ENCODE assay signal across 18 cellular contexts in genomic region chr2:181658444-181658843, GRCh38. TPM values are rescaled to one million over a fixed set of nuclear protein-coding genes. Genes with fewer than 3 reads are reported as not detected.
DNase-seq lines count a peak whose midpoint lies in the region; ATAC-seq and TF ChIP-seq lines count a peak whose summit lies in the region.
"Had no signal": no experiment of that assay in that cellular context is flagged by ENCODE, and none has a peak within 500 bp of the region (broad histone marks: within the 10 kb centered on the region; RNA-seq: fewer than 3 reads in every experiment).

No MANE protein-coding gene starts in this region.

- no peak overlapping the region for H3K4ac ChIP-seq in mesenchymal stem cell (ENCODE audit: low read depth in 1 of 2, low read length in 2 of 2)

- H4K8ac ChIP-seq in mesenchymal stem cell (ENCODE audit: low read length): no peak overlapping the region

- no peak overlapping the region for H2BK120ac ChIP-seq in mesenchymal stem cell (ENCODE audit: low read depth, low read length)

- H3K9ac ChIP-seq in mesenchymal stem cell (ENCODE audit: low read length): no peak overlapping the region

- no peak overlapping the region for H3K23ac ChIP-seq in mesenchymal stem cell (ENCODE audit: low read length in 2 of 2)

- TF ChIP-seq CTCF in psoas muscle (IDR thresholded peaks at IDR 0.05): no peak

- H3K4me1 ChIP-seq in mesenchymal stem cell (ENCODE audit: control insufficient read depth, insufficient read depth, low read depth, low read length) (peaks cover 8% of the 10 kb centered on the region), psoas muscle (no peaks in the 10 kb centered on the region)

- H4K91ac ChIP-seq in mesenchymal stem cell (ENCODE audit: low read length): no peak overlapping the region

- no peaks in the 10 kb centered on the region for H3K36me3 ChIP-seq in mesenchymal stem cell (ENCODE audit: control insufficient read depth in 1 of 2, insufficient read depth in 2 of 2, low read depth in 1 of 2, low read length in 2 of 2)
- no peaks in the 10 kb centered on the region for H3K36me3 ChIP-seq in psoas muscle (ENCODE audit: insufficient read depth in 1 of 2, low read depth in 1 of 2)
- H3K36me3 ChIP-seq: esophagus squamous epithelium, suprapubic skin had no signal

- no peak overlapping the region for H2AFZ ChIP-seq in mesenchymal stem cell (ENCODE audit: low read depth, low read length)

- H2BK12ac ChIP-seq in mesenchymal stem cell (ENCODE audit: low read length in 2 of 2): no peak overlapping the region

- no peak overlapping the region for H3K27ac ChIP-seq in mesenchymal stem cell (ENCODE audit: low read length, poor library complexity, severe bottlenecking)
- no peak overlapping the region for H3K27ac ChIP-seq in psoas muscle
- H3K27ac ChIP-seq: esophagus squamous epithelium, suprapubic skin had no signal

- H3K4me2 ChIP-seq in mesenchymal stem cell (ENCODE audit: low read length, poor library complexity, severe bottlenecking): no peak overlapping the region

- H2BK15ac ChIP-seq in mesenchymal stem cell (ENCODE audit: low read depth, poor library complexity, severe bottlenecking): no peak overlapping the region

- WGBS in mesenchymal stem cell: 21% methylated on average over 4 of the region's 4 CpGs
- 41 to 63% (median 50%) methylated on average over 4 of the region's 4 CpGs for WGBS in psoas muscle, 3 donors

- H2BK5ac ChIP-seq in mesenchymal stem cell (ENCODE audit: low read depth, low read length, poor library complexity, severe bottlenecking): no peak overlapping the region

- no peak overlapping the region for H2AK5ac ChIP-seq in mesenchymal stem cell (ENCODE audit: low read length, severe bottlenecking)

- H3K9me3 ChIP-seq in mesenchymal stem cell (ENCODE audit: control insufficient read depth, low read length) (no peaks in the 10 kb centered on the region), psoas muscle (no peaks in the 10 kb centered on the region)
- H3K9me3 ChIP-seq: esophagus squamous epithelium, suprapubic skin had no signal

- no peak overlapping the region for H3K4me3 ChIP-seq in mesenchymal stem cell (ENCODE audit: insufficient read depth in 1 of 2, low read depth in 1 of 2, low read length in 2 of 2)
- no peak overlapping the region for H3K4me3 ChIP-seq in psoas muscle
- H3K4me3 ChIP-seq: dorsolateral prefrontal cortex, esophagus squamous epithelium, lung, suprapubic skin had no signal

- peak; percentile 50 for DNase-seq in D341Med (ENCODE audit: low spot score)
- peak; percentile 12 for DNase-seq in MV-4-11 (lab: John Stamatoyannopoulos, UW)
- DNase-seq in NCI-H510A treated with DMSO at 0.1 percent for 48 hours (lab: John Stamatoyannopoulos, UW): peak; percentile 22
- DNase-seq in cerebellar cortex (ENCODE audit: low spot score): peak; percentile 82
- no peak for DNase-seq in mesenchymal stem cell
- DNase-seq in psoas muscle: no peak
- DNase-seq: activated naive CD8-positive, alpha-beta T cell treated with anti-CD3 and anti-CD28 coated beads, Interleukin-2, amount 10 ng/mL, durations not matched to agents 7 days and 5 days; esophagus squamous epithelium; immature natural killer cell; stimulated activated CD4-positive, alpha-beta T cell treated with anti-CD3 and anti-CD28 coated beads, Interleukin-2, amount 100 ng/mL, for 48 hours had no signal

- no peak overlapping the region for H3K18ac ChIP-seq in mesenchymal stem cell (ENCODE audit: low read depth in 1 of 2, low read length in 2 of 2)

- ATAC-seq in GM21526 (IDR thresholded peaks at IDR 0.05; ENCODE audit: low FRiP score, unreplicated experiment) (no peak), GM18498 (IDR thresholded peaks at IDR 0.05; ENCODE audit: unreplicated experiment) (no peak), psoas muscle (no peak)

- intact Hi-C loops in psoas muscle (cut with DNase I): loop anchor here in 1 of 2 donors (5.0 kb wide), 1 partner anchor 1896 kb away; no protein-coding TSS in a partner anchor

- H3K79me1 ChIP-seq in mesenchymal stem cell (replicated peaks; ENCODE audit: low read length, poor library complexity, severe bottlenecking): no peaks in the 10 kb centered on the region

- peaks cover 20 to 50% of the 10 kb centered on the region in 2 experiments for H3K27me3 ChIP-seq in mesenchymal stem cell (ENCODE audit: control insufficient read depth in 1 of 2, insufficient read depth in 1 of 2, low read length in 2 of 2)
- H3K27me3 ChIP-seq in psoas muscle (ENCODE audit: insufficient read depth in 3 of 3, low read length in 2 of 3): peaks cover 0 to 23% (median 8%) of the 10 kb centered on the region in 3 donors

- no peak overlapping the region for H3K14ac ChIP-seq in mesenchymal stem cell (ENCODE audit: low read length in 2 of 2)

RNA-seq across cellular contexts. Expression of gene CERKL, which starts 1.5 kb away (rescaled TPM):
- not detected for polyA plus RNA-seq in mesenchymal stem cell (2013, experiment 1 of 2)
- not detected for polyA plus RNA-seq in mesenchymal stem cell (2013, experiment 2 of 2)
- not detected for total RNA-seq in psoas muscle
- not detected for polyA plus RNA-seq in psoas muscle
- total RNA-seq: activated naive CD8-positive, alpha-beta T cell treated with anti-CD3 and anti-CD28 coated beads, Interleukin-2, amount 10 ng/mL, durations not matched to agents 7 days and 5 days; activated T-helper 1 cell treated with anti-CD3 and anti-CD28 coated beads, Interleukin-12 subunit alpha, Interleukin-12 subunit beta, Interleukin-2, Interleukin-4 antibody, amounts not matched to agents 30 ng/mL and 10 ng/mL and 1 ng/mL, durations not matched to agents 14 hours and 24 hours and 36 hours; bronchial epithelial cell; NCI-H460; suprapubic skin had no signal

RNA-seq across cellular contexts. Expression of gene NEUROD1, which starts 21.9 kb away (rescaled TPM):
- polyA plus RNA-seq in mesenchymal stem cell (2013, experiment 1 of 2): not detected
- not detected for polyA plus RNA-seq in mesenchymal stem cell (2013, experiment 2 of 2)
- total RNA-seq in psoas muscle: not detected
- polyA plus RNA-seq in psoas muscle: not detected
- total RNA-seq: activated naive CD8-positive, alpha-beta T cell treated with anti-CD3 and anti-CD28 coated beads, Interleukin-2, amount 10 ng/mL, durations not matched to agents 7 days and 5 days; activated T-helper 1 cell treated with anti-CD3 and anti-CD28 coated beads, Interleukin-12 subunit alpha, Interleukin-12 subunit beta, Interleukin-2, Interleukin-4 antibody, amounts not matched to agents 30 ng/mL and 10 ng/mL and 1 ng/mL, durations not matched to agents 14 hours and 24 hours and 36 hours; bronchial epithelial cell; esophagus squamous epithelium; NCI-H460; suprapubic skin had no signal
- polyA plus RNA-seq: immature natural killer cell, lung had no signal

Comparison
In these comparisons a context has a peak if more than half of its experiments do, and no peak if none do; other contexts are left out.
1. DNase-seq: peak in D341Med (single experiment), MV-4-11 (single experiment), NCI-H510A treated with DMSO at 0.1 percent for 48 hours (single experiment) and cerebellar cortex (single experiment); none in mesenchymal stem cell (single experiment) and psoas muscle (0 of 2).